35 cellular contexts compared by ENCODE assay signal in genomic region chrX:128057421-128057820, GRCh38. TPM values are rescaled to one million over a fixed set of nuclear protein-coding genes. Genes with fewer than 3 reads are reported as not detected.
"Had no signal": no experiment of that assay in that cellular context is flagged by ENCODE, and none has a peak within 500 bp of the region (broad histone marks: within the 10 kb centered on the region; RNA-seq: fewer than 3 reads in every experiment).

No MANE protein-coding gene starts in this region.

- H3K9me3 ChIP-seq: left ventricle myocardium inferior, mucosa of descending colon, pancreas, prostate gland, sigmoid colon, tibial nerve, uterus had no signal

- H3K4me1 ChIP-seq: left ventricle myocardium inferior, pancreas, prostate gland, sigmoid colon, spleen, tibial nerve, uterus had no signal

- H3K4me3 ChIP-seq: left ventricle myocardium inferior, lung, mucosa of descending colon, pancreas, prostate gland, sigmoid colon, spleen, tibial nerve, uterus had no signal

- H3K27me3 ChIP-seq: pancreas, sigmoid colon, spleen, tibial nerve, uterus had no signal

- ATAC-seq: mucosa of descending colon; naive thymus-derived CD4-positive, alpha-beta T cell; natural killer cell treated with Interleukin-12 subunit alpha and Interleukin-12 subunit beta and Interleukin-15 and Interleukin-18, amount 100 ng/mL, for 72 hours; pancreas; right cardiac atrium; stimulated activated memory B cell treated with anti-CD40 and anti-IgM and Interleukin-4, amounts not matched to agents 10 μg/mL and 1 μg/mL and 100 μg/mL, for 72 hours; stimulated activated naive CD8-positive, alpha-beta T cell treated with anti-CD3 and anti-CD28 coated beads, Interleukin-15, amount 100 ng/mL, for 72 hours had no signal

- H3K27ac ChIP-seq: left ventricle myocardium inferior, pancreas, prostate gland, sigmoid colon, spleen, tibial nerve, uterus had no signal

- FAIRE-seq: islet of Langerhans, pancreas had no signal

- H3K36me3 ChIP-seq: left ventricle myocardium inferior, pancreas, prostate gland, sigmoid colon, spleen, tibial nerve, uterus had no signal

- DNase-seq: hypothalamus; immature natural killer cell; kidney; left ventricle myocardium inferior; midbrain; mucosa of descending colon; naive thymus-derived CD4-positive, alpha-beta T cell; pancreas; posterior cingulate gyrus; retina; right cardiac atrium; sigmoid colon; small intestine; spleen; stimulated activated CD4-positive, alpha-beta T cell treated with anti-CD3 and anti-CD28 coated beads, Interleukin-2, amount 100 ng/mL, for 48 hours; stimulated activated CD4-positive, alpha-beta T cell treated with anti-CD3 and anti-CD28 coated beads, Interleukin-4, amount 100 ng/mL, for 4 hours; stimulated activated CD8-positive, alpha-beta memory T cell treated with anti-CD3 and anti-CD28 coated beads, Interleukin-4, amount 100 ng/mL, for 48 hours; stimulated activated naive CD4-positive, alpha-beta T cell treated with Interleukin-2 at 50 U/mL for 16 hours; stimulated activated naive CD8-positive, alpha-beta T cell treated with anti-CD3 and anti-CD28 coated beads, Interleukin-15, amount 100 ng/mL, for 72 hours; substantia nigra; uterus had no signal

RNA-seq across cellular contexts. Expression of gene ACTRT1, which starts 5.2 kb away (rescaled TPM):
- total RNA-seq: kidney; left ventricle myocardium inferior; lower leg skin; lung; mesenteric fat pad; mucosa of descending colon; myocyte; naive thymus-derived CD4-positive, alpha-beta T cell; natural killer cell treated with Interleukin-12 subunit alpha and Interleukin-12 subunit beta and Interleukin-15 and Interleukin-18, amount 100 ng/mL, for 72 hours; osteoblast; pancreas; prostate gland; right cardiac atrium; sigmoid colon; spleen; temporal lobe; tibial nerve; ureter; uterus had no signal
- polyA plus RNA-seq: immature natural killer cell; lung; naive thymus-derived CD4-positive, alpha-beta T cell; neural cell; pancreas; right cardiac atrium; sigmoid colon; small intestine; spleen; thymus had no signal
